1 cellular context compared by ENCODE assay signal in the genomic region with DNA sequence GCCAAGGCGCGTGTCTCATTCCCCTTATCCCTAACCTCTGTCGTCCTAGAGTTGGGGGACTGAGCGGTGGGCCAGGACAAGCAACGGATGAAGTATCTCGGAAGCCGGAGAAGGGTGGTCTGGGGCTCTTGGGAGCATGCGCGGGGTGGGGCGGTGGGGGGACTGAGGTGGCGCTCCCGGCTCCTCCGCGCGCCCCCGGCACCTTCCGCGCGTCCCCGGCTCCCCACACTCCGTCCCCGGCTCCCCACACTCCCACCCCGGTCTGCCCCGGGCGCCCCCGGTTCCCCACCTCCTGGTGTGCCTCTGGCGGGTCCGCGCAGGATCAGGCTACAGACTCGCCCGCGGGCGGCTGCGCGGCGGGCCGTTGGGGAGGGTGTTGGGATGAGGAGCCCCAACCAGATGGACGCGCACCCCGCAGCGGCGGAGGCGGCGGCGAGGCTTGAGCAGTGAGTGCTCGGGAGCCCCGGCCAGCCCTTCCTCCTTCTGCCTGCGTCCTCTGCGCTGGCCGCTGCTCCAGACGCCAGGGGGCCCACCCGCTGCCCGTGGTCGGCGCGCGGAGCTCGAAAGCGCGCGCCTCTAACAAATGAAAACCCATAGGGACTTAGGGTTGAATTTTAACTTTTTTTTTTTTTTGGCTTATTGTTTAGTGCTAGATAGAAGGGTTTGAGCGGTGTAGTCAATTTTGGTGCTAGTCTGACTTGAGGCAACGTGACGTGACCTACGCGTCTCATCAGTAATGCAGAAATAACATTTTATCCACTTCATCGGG.
TF ChIP-seq lines count a peak whose summit lies in the region.

No MANE protein-coding gene starts in this region.

TF ChIP-seq in HepG2, 621 proteins besides CTCF, POLR2A, EP300 and RAD21 (continued from another document and continues in another):
- TF ChIP-seq ZNF34 (CRISPR knock-in tag; IDR thresholded peaks at IDR 0.05; ENCODE audit: borderline replicate concordance), result no peak
- TF ChIP-seq MYC (CRISPR knock-in tag; IDR thresholded peaks at IDR 0.05; ENCODE audit: borderline replicate concordance), result peak; percentile 53; the same call in 1 of the 2 replicates
- peak; percentile 56; the same call in 1 of the 2 replicates for TF ChIP-seq SALL1 (CRISPR knock-in tag; IDR thresholded peaks at IDR 0.05)
- no peak for TF ChIP-seq NKX3-1 (CRISPR knock-in tag; IDR thresholded peaks at IDR 0.05)
- TF ChIP-seq, protein P1, sequence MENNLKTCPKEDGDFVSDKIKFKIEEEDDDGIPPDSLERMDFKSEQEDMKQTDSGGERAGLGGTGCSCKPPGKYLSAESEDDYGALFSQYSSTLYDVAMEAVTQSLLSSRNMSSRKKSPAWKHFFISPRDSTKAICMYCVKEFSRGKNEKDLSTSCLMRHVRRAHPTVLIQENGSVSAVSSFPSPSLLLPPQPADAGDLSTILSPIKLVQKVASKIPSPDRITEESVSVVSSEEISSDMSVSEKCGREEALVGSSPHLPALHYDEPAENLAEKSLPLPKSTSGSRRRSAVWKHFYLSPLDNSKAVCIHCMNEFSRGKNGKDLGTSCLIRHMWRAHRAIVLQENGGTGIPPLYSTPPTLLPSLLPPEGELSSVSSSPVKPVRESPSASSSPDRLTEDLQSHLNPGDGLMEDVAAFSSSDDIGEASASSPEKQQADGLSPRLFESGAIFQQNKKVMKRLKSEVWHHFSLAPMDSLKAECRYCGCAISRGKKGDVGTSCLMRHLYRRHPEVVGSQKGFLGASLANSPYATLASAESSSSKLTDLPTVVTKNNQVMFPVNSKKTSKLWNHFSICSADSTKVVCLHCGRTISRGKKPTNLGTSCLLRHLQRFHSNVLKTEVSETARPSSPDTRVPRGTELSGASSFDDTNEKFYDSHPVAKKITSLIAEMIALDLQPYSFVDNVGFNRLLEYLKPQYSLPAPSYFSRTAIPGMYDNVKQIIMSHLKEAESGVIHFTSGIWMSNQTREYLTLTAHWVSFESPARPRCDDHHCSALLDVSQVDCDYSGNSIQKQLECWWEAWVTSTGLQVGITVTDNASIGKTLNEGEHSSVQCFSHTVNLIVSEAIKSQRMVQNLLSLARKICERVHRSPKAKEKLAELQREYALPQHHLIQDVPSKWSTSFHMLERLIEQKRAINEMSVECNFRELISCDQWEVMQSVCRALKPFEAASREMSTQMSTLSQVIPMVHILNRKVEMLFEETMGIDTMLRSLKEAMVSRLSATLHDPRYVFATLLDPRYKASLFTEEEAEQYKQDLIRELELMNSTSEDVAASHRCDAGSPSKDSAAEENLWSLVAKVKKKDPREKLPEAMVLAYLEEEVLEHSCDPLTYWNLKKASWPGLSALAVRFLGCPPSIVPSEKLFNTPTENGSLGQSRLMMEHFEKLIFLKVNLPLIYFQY (CRISPR knock-in tag; IDR thresholded peaks at IDR 0.05; ENCODE audit: borderline replicate concordance), result no peak
- TF ChIP-seq, protein P2, sequence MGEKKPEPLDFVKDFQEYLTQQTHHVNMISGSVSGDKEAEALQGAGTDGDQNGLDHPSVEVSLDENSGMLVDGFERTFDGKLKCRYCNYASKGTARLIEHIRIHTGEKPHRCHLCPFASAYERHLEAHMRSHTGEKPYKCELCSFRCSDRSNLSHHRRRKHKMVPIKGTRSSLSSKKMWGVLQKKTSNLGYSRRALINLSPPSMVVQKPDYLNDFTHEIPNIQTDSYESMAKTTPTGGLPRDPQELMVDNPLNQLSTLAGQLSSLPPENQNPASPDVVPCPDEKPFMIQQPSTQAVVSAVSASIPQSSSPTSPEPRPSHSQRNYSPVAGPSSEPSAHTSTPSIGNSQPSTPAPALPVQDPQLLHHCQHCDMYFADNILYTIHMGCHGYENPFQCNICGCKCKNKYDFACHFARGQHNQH (CRISPR knock-in tag; IDR thresholded peaks at IDR 0.05), result peak; percentile 76; the same call in 1 of the 2 replicates
- TF ChIP-seq ZNF605 (CRISPR knock-in tag; IDR thresholded peaks at IDR 0.05), result no peak
- TF ChIP-seq, protein P3, sequence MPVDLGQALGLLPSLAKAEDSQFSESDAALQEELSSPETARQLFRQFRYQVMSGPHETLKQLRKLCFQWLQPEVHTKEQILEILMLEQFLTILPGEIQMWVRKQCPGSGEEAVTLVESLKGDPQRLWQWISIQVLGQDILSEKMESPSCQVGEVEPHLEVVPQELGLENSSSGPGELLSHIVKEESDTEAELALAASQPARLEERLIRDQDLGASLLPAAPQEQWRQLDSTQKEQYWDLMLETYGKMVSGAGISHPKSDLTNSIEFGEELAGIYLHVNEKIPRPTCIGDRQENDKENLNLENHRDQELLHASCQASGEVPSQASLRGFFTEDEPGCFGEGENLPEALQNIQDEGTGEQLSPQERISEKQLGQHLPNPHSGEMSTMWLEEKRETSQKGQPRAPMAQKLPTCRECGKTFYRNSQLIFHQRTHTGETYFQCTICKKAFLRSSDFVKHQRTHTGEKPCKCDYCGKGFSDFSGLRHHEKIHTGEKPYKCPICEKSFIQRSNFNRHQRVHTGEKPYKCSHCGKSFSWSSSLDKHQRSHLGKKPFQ (CRISPR knock-in tag; IDR thresholded peaks at IDR 0.05; ENCODE audit: insufficient replicate concordance), result no peak
- no peak for TF ChIP-seq SYNCRIP (IDR thresholded peaks at IDR 0.05; ENCODE audit: insufficient read depth, low read depth, low read length)
- peak; percentile 87 for TF ChIP-seq KMT2A (CRISPR knock-in tag; IDR thresholded peaks at IDR 0.05)
- no peak for TF ChIP-seq RBAK (CRISPR knock-in tag; IDR thresholded peaks at IDR 0.05)
- no peak for TF ChIP-seq ATRX (CRISPR knock-in tag; IDR thresholded peaks at IDR 0.05; ENCODE audit: borderline replicate concordance)
- TF ChIP-seq IKZF1 (IDR thresholded peaks at IDR 0.05), result no peak
- no peak for TF ChIP-seq SRY (CRISPR knock-in tag; IDR thresholded peaks at IDR 0.05)
- TF ChIP-seq, protein P4, sequence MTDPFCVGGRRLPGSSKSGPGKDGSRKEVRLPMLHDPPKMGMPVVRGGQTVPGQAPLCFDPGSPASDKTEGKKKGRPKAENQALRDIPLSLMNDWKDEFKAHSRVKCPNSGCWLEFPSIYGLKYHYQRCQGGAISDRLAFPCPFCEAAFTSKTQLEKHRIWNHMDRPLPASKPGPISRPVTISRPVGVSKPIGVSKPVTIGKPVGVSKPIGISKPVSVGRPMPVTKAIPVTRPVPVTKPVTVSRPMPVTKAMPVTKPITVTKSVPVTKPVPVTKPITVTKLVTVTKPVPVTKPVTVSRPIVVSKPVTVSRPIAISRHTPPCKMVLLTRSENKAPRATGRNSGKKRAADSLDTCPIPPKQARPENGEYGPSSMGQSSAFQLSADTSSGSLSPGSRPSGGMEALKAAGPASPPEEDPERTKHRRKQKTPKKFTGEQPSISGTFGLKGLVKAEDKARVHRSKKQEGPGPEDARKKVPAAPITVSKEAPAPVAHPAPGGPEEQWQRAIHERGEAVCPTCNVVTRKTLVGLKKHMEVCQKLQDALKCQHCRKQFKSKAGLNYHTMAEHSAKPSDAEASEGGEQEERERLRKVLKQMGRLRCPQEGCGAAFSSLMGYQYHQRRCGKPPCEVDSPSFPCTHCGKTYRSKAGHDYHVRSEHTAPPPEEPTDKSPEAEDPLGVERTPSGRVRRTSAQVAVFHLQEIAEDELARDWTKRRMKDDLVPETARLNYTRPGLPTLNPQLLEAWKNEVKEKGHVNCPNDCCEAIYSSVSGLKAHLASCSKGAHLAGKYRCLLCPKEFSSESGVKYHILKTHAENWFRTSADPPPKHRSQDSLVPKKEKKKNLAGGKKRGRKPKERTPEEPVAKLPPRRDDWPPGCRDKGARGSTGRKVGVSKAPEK (CRISPR knock-in tag; IDR thresholded peaks at IDR 0.05; ENCODE audit: borderline replicate concordance), result no peak
- TF ChIP-seq CCAR2 (optimal IDR thresholded peaks at IDR 0.05; ENCODE audit: low read depth, low read length), result no peak
- TF ChIP-seq ZKSCAN8 (CRISPR knock-in tag; IDR thresholded peaks at IDR 0.05; ENCODE audit: borderline replicate concordance), result 0 out of 2 replicates have a peak, but pooled peaks have one; percentile 64
- TF ChIP-seq, protein P5, sequence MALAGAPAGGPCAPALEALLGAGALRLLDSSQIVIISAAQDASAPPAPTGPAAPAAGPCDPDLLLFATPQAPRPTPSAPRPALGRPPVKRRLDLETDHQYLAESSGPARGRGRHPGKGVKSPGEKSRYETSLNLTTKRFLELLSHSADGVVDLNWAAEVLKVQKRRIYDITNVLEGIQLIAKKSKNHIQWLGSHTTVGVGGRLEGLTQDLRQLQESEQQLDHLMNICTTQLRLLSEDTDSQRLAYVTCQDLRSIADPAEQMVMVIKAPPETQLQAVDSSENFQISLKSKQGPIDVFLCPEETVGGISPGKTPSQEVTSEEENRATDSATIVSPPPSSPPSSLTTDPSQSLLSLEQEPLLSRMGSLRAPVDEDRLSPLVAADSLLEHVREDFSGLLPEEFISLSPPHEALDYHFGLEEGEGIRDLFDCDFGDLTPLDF (CRISPR knock-in tag; IDR thresholded peaks at IDR 0.05), result no peak; the same call in 1 of the 2 replicates
- TF ChIP-seq, protein P6, sequence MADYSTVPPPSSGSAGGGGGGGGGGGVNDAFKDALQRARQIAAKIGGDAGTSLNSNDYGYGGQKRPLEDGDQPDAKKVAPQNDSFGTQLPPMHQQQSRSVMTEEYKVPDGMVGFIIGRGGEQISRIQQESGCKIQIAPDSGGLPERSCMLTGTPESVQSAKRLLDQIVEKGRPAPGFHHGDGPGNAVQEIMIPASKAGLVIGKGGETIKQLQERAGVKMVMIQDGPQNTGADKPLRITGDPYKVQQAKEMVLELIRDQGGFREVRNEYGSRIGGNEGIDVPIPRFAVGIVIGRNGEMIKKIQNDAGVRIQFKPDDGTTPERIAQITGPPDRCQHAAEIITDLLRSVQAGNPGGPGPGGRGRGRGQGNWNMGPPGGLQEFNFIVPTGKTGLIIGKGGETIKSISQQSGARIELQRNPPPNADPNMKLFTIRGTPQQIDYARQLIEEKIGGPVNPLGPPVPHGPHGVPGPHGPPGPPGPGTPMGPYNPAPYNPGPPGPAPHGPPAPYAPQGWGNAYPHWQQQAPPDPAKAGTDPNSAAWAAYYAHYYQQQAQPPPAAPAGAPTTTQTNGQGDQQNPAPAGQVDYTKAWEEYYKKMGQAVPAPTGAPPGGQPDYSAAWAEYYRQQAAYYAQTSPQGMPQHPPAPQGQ (CRISPR knock-in tag; IDR thresholded peaks at IDR 0.05; ENCODE audit: borderline replicate concordance), result no peak
- no peak for TF ChIP-seq RAD51 (IDR thresholded peaks at IDR 0.05; ENCODE audit: borderline replicate concordance)
- TF ChIP-seq RFXANK (CRISPR knock-in tag; IDR thresholded peaks at IDR 0.05), result no peak
- TF ChIP-seq, protein P7, sequence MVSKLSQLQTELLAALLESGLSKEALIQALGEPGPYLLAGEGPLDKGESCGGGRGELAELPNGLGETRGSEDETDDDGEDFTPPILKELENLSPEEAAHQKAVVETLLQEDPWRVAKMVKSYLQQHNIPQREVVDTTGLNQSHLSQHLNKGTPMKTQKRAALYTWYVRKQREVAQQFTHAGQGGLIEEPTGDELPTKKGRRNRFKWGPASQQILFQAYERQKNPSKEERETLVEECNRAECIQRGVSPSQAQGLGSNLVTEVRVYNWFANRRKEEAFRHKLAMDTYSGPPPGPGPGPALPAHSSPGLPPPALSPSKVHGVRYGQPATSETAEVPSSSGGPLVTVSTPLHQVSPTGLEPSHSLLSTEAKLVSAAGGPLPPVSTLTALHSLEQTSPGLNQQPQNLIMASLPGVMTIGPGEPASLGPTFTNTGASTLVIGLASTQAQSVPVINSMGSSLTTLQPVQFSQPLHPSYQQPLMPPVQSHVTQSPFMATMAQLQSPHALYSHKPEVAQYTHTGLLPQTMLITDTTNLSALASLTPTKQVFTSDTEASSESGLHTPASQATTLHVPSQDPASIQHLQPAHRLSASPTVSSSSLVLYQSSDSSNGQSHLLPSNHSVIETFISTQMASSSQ (IDR thresholded peaks at IDR 0.05; ENCODE audit: low read depth), result no peak
- TF ChIP-seq, protein P7 (CRISPR knock-in tag; IDR thresholded peaks at IDR 0.05; ENCODE audit: borderline replicate concordance), result peak; percentile 34; the same call in 1 of the 2 replicates
- no peak for TF ChIP-seq ZNF781 (CRISPR knock-in tag; IDR thresholded peaks at IDR 0.05; ENCODE audit: borderline replicate concordance, not compliant biosample characterization)
- TF ChIP-seq, protein P8, sequence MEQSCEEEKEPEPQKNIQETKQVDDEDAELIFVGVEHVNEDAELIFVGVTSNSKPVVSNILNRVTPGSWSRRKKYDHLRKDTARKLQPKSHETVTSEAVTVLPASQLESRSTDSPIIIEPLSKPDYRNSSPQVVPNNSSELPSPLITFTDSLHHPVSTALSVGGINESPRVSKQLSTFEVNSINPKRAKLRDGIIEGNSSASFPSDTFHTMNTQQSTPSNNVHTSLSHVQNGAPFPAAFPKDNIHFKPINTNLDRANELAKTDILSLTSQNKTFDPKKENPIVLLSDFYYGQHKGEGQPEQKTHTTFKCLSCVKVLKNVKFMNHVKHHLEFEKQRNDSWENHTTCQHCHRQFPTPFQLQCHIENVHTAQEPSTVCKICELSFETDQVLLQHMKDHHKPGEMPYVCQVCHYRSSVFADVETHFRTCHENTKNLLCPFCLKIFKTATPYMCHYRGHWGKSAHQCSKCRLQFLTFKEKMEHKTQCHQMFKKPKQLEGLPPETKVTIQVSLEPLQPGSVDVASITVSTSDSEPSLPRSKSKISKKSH (CRISPR knock-in tag; IDR thresholded peaks at IDR 0.05; ENCODE audit: borderline replicate concordance), result peak; percentile 57; the same call in 1 of the 2 replicates
- TF ChIP-seq ZNF562 (CRISPR knock-in tag; IDR thresholded peaks at IDR 0.05; ENCODE audit: borderline replicate concordance), result no peak
- no peak for TF ChIP-seq JARID2 (CRISPR knock-in tag; IDR thresholded peaks at IDR 0.05; ENCODE audit: insufficient replicate concordance)
- TF ChIP-seq, protein P9, sequence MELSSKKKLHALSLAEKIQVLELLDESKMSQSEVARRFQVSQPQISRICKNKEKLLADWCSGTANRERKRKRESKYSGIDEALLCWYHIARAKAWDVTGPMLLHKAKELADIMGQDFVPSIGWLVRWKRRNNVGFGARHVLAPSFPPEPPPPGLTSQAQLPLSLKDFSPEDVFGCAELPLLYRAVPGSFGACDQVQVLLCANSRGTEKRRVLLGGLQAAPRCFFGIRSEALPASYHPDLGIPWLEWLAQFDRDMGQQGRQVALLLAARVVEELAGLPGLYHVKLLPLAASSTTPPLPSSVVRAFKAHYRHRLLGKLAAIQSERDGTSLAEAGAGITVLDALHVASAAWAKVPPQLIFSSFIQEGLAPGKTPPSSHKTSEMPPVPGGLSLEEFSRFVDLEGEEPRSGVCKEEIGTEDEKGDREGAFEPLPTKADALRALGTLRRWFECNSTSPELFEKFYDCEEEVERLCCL (CRISPR knock-in tag; IDR thresholded peaks at IDR 0.05; ENCODE audit: borderline replicate concordance), result no peak
